In the genomic region with DNA sequence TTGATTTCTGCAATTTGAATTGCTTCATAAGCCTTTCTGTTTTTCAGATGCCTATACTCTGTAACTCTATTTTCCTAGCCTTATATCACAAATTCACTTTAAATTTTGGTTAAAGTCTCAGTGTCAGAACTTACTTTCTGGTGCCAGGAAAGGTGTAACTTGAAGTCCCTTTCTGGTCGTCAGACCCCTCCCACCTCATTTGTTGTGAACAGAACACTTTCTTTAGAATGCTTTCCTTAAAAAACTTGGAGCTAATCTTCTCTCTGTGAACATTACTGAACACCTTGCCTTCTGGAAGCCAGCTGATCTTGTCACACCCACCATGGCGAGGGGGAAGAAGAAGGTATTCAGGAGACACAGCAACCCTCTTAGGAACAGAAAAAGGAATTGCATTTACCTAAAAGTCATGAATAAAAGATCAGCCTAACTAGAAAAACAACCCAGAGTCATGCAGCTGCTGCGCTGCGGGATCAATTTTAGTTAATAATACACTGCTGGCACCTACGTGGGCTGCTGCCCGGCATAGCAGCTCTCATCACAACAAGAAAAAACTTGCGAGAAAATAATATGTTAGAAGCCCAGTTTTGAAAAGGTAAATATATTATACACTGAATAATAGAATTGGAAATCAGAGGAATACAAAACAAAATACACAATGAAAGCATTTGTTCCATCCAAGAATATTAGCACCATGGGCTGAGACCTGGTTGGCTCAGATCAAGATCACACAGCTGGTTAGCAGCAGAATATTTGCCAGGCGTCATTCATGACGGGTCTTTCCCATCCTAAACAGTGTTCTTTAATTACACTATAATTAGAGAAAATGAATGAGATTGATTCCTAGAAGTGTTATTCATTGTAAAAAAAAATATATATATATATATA, we compare ENCODE assay signal across 21 cellular contexts. TPM values are rescaled to one million over a fixed set of nuclear protein-coding genes. Genes with fewer than 3 reads are reported as not detected.
DNase-seq lines count a peak whose midpoint lies in the region; ATAC-seq, FAIRE-seq and TF ChIP-seq lines count a peak whose summit lies in the region.
"Had no signal": no experiment of that assay in that cellular context is flagged by ENCODE, and none has a peak within 500 bp of the region (broad histone marks: within the 10 kb centered on the region; RNA-seq: fewer than 3 reads in every experiment).

No MANE protein-coding gene starts in this region.

- WGBS in right lobe of liver (ENCODE audit: insufficient coverage, low coverage, low lambda C conversion rate, missing lambda C conversion rate): 23% methylated on average over 9 of the region's 9 CpGs

- peak overlapping the region in 1 of 3 donors; percentile 5 for H3K4me3 ChIP-seq in right lobe of liver
- H3K4me3 ChIP-seq: ovary, smooth muscle cell, vagina had no signal

- H3K27ac Mint-ChIP-seq in brain (peak overlapping the region in 3 of 5 experiments; percentile 86 to 93 (median 92)), type B pancreatic cell (peak overlapping the region; percentile 48), T-helper 17 cell (no peak overlapping the region)
- H3K27ac Mint-ChIP-seq: activated naive CD4-positive, alpha-beta T cell treated with anti-CD3 and anti-CD28 coated beads, Interleukin-2, amount 10 ng/mL, durations not matched to agents 7 days and 5 days had no signal

- ATAC-seq in right lobe of liver (peak; percentile 93 to 96 (median 95)), T-helper 17 cell (no peak), GM19351 (IDR thresholded peaks at IDR 0.05; ENCODE audit: unreplicated experiment) (no peak)

- H3K9me3 ChIP-seq in right lobe of liver: no peaks in the 10 kb centered on the region
- H3K9me3 ChIP-seq in T-helper 17 cell (ENCODE audit: control insufficient read depth, low read length, poor library complexity, severe bottlenecking): no peaks in the 10 kb centered on the region
- H3K9me3 ChIP-seq: ovary, vagina had no signal

- TF ChIP-seq POLR2A in right lobe of liver (IDR thresholded peaks at IDR 0.05): no peak
- TF ChIP-seq POLR2A in H54 (IDR thresholded peaks at IDR 0.05; ENCODE audit: low read depth, low read length): no peak

- H3K27me3 ChIP-seq in right lobe of liver: no peaks in the 10 kb centered on the region
- H3K27me3 ChIP-seq: ovary, vagina had no signal

- H3K36me3 Mint-ChIP-seq in brain (no peaks in the 10 kb centered on the region), type B pancreatic cell (no peaks in the 10 kb centered on the region), T-helper 17 cell (ENCODE audit: low read depth) (peaks cover 2% of the 10 kb centered on the region)
- H3K36me3 Mint-ChIP-seq: activated naive CD4-positive, alpha-beta T cell treated with anti-CD3 and anti-CD28 coated beads, Interleukin-2, amount 10 ng/mL, durations not matched to agents 7 days and 5 days had no signal

- H3K27me3 Mint-ChIP-seq in brain (peaks cover 2% of the 10 kb centered on the region), type B pancreatic cell (no peaks in the 10 kb centered on the region), T-helper 17 cell (peaks cover 16% of the 10 kb centered on the region)

- no peaks in the 10 kb centered on the region for H3K4me1 ChIP-seq in right lobe of liver
- H3K4me1 ChIP-seq: vagina had no signal

- TF ChIP-seq CTCF in brain (conservative IDR thresholded peaks at IDR 0.05): no peak
- no peak for TF ChIP-seq CTCF in right lobe of liver (IDR thresholded peaks at IDR 0.05)
- no peak for TF ChIP-seq CTCF in type B pancreatic cell (conservative IDR thresholded peaks at IDR 0.05)

- H3K4me3 Mint-ChIP-seq in brain (peak overlapping the region in 3 of 5 experiments; percentile 9 to 62 (median 58)), type B pancreatic cell (peak overlapping the region; percentile 27), T-helper 17 cell (no peak overlapping the region)
- H3K4me3 Mint-ChIP-seq: activated naive CD4-positive, alpha-beta T cell treated with anti-CD3 and anti-CD28 coated beads, Interleukin-2, amount 10 ng/mL, durations not matched to agents 7 days and 5 days had no signal

- peak; percentile 90 for DNase-seq in NCI-H146 treated with DMSO at 0.1 percent for 48 hours (lab: John Stamatoyannopoulos, UW; ENCODE audit: unreplicated experiment)
- no peak for DNase-seq in right lobe of liver
- DNase-seq in type B pancreatic cell (ENCODE audit: extremely low spot score, unreplicated experiment): no peak
- no peak for DNase-seq in H54 (ENCODE audit: insufficient read length, low spot score)
- no peak for DNase-seq in T-helper 17 cell
- DNase-seq: activated naive CD4-positive, alpha-beta T cell treated with anti-CD3 and anti-CD28 coated beads, Interleukin-2, amount 10 ng/mL, durations not matched to agents 7 days and 5 days; NCI-H187 treated with DMSO at 0.1 percent for 48 hours; OCI-M1; ovary; SHP77 treated with DMSO at 0.1 percent for 48 hours; stimulated activated CD4-positive, alpha-beta T cell treated with anti-CD3 and anti-CD28 coated beads, Interleukin-4, amount 100 ng/mL, for 24 hours had no signal

- H3K4me1 Mint-ChIP-seq in brain: peaks cover 42% of the 10 kb centered on the region
- H3K4me1 Mint-ChIP-seq in type B pancreatic cell (ENCODE audit: unreplicated experiment): peaks cover 6% of the 10 kb centered on the region
- H3K4me1 Mint-ChIP-seq in T-helper 17 cell: peaks cover 6% of the 10 kb centered on the region
- H3K4me1 Mint-ChIP-seq: activated naive CD4-positive, alpha-beta T cell treated with anti-CD3 and anti-CD28 coated beads, Interleukin-2, amount 10 ng/mL, durations not matched to agents 7 days and 5 days had no signal

- H3K9me3 Mint-ChIP-seq in brain (no peaks in the 10 kb centered on the region), type B pancreatic cell (no peaks in the 10 kb centered on the region)
- H3K9me3 Mint-ChIP-seq: activated naive CD4-positive, alpha-beta T cell treated with anti-CD3 and anti-CD28 coated beads, Interleukin-2, amount 10 ng/mL, durations not matched to agents 7 days and 5 days had no signal

- peak overlapping the region; percentile 7 to 35 (median 35) for H3K27ac ChIP-seq in right lobe of liver
- H3K27ac ChIP-seq: ovary, vagina, VCaP had no signal

- FAIRE-seq in H54 (lab: Jason Lieb, UNC): no peak
- FAIRE-seq: G401.6 had no signal

- H3K36me3 ChIP-seq in right lobe of liver: no peaks in the 10 kb centered on the region
- H3K36me3 ChIP-seq: ovary, vagina had no signal

- intact Hi-C loops in right lobe of liver (cut with DNase I): no loop called here

RNA-seq across cellular contexts. Expression of a gene that starts 5.7 kb away (rescaled TPM):
- not detected for polyA plus RNA-seq in brain (ENCODE audit: insufficient read depth, low read depth, low replicate concordance)
- total RNA-seq in right lobe of liver (not detected), type B pancreatic cell (ENCODE audit: low replicate concordance) (not detected in 2 replicates), T-helper 17 cell (not detected)
- total RNA-seq: fibroblast of villous mesenchyme; mononuclear cell; NCI-H460; ovary; smooth muscle cell; T-helper 1 cell treated with Interleukin-12 subunit alpha and Interleukin-12 subunit beta and Interleukin-4 antibody, amounts not matched to agents 30 ng/mL and 1 ng/mL, for 36 hours; vagina had no signal
- polyA plus RNA-seq: ovary, smooth muscle cell had no signal

RNA-seq across cellular contexts. Expression of a gene that starts 50.7 kb away (rescaled TPM):
- 69.3 TPM for polyA plus RNA-seq in brain (ENCODE audit: insufficient read depth, low read depth, low replicate concordance)
- 100 to 1,000 TPM in 4 of 6 experiments, 10 to 100 TPM in 2; 76.4 to 140 (median 111) TPM for total RNA-seq in right lobe of liver
- 46.2 and 62.9 TPM in 2 replicates for total RNA-seq in type B pancreatic cell (ENCODE audit: low replicate concordance)
- total RNA-seq in T-helper 17 cell: 10 to 100 TPM; 18.7 to 21.6 TPM

Comparison
In these comparisons a context has a peak if more than half of its experiments do, and no peak if none do; other contexts are left out.
1. ATAC-seq: peak in right lobe of liver (4 of 4); none in T-helper 17 cell (single experiment) and GM19351 (single experiment).